ENCODE assay signal across 1 cellular context in the genomic region with DNA sequence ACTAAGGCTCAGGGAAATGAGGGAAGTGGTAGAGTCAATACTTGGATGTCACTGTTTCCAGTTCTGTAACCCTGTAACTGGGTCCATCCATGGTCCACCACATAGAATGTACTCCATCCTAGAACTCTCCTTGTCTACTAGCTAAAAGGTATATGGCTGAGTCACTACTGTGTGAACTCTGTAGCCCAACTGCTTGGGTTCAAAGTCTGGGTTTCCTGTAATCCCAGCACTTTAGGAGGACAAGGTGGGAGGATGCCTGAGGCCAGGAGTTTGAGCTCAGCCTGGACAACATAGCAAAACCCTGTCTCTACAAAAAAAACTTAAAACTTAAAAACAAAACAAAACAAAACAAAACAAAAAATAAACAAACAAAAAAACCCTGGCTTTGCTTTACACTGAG.
A peak's percentile ranks its signal among the peaks of the same experiment; 100 is the strongest.
TF ChIP-seq lines count a peak whose summit lies in the region.

No MANE protein-coding gene starts in this region.

TF ChIP-seq in HepG2, 621 proteins besides CTCF, POLR2A, EP300 and RAD21 (continued from another document and continues in another):
- TF ChIP-seq, protein P1, sequence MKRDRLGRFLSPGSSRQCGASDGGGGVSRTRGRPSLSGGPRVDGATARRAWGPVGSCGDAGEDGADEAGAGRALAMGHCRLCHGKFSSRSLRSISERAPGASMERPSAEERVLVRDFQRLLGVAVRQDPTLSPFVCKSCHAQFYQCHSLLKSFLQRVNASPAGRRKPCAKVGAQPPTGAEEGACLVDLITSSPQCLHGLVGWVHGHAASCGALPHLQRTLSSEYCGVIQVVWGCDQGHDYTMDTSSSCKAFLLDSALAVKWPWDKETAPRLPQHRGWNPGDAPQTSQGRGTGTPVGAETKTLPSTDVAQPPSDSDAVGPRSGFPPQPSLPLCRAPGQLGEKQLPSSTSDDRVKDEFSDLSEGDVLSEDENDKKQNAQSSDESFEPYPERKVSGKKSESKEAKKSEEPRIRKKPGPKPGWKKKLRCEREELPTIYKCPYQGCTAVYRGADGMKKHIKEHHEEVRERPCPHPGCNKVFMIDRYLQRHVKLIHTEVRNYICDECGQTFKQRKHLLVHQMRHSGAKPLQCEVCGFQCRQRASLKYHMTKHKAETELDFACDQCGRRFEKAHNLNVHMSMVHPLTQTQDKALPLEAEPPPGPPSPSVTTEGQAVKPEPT (CRISPR knock-in tag; IDR thresholded peaks at IDR 0.05; ENCODE audit: low read depth), result no peak
- TF ChIP-seq ZSCAN21 (CRISPR knock-in tag; IDR thresholded peaks at IDR 0.05; ENCODE audit: borderline replicate concordance), result no peak
- TF ChIP-seq ZC3H13 (CRISPR knock-in tag; IDR thresholded peaks at IDR 0.05), result no peak
- no peak for TF ChIP-seq ZSCAN9 (CRISPR knock-in tag; IDR thresholded peaks at IDR 0.05; ENCODE audit: borderline replicate concordance)
- no peak for TF ChIP-seq ETV6 (CRISPR knock-in tag; conservative IDR thresholded peaks at IDR 0.05)
- TF ChIP-seq, protein P2, sequence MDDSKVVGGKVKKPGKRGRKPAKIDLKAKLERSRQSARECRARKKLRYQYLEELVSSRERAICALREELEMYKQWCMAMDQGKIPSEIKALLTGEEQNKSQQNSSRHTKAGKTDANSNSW (CRISPR knock-in tag; IDR thresholded peaks at IDR 0.05; ENCODE audit: borderline replicate concordance), result no peak
- TF ChIP-seq IRF2 (CRISPR knock-in tag; IDR thresholded peaks at IDR 0.05), result 0 out of 2 replicates have a peak, but pooled peaks have one; percentile 43
- TF ChIP-seq MXD3 (CRISPR knock-in tag; IDR thresholded peaks at IDR 0.05), result no peak
- peak; percentile 58; the same call in 1 of the 2 replicates for TF ChIP-seq NFE2 (CRISPR knock-in tag; IDR thresholded peaks at IDR 0.05)
- TF ChIP-seq SKIL (CRISPR knock-in tag; IDR thresholded peaks at IDR 0.05; ENCODE audit: borderline replicate concordance), result no peak
- TF ChIP-seq ZNF770 (CRISPR knock-in tag; IDR thresholded peaks at IDR 0.05), result peak; percentile 94
- no peak for TF ChIP-seq CAMTA2 (CRISPR knock-in tag; IDR thresholded peaks at IDR 0.05; ENCODE audit: borderline replicate concordance)
- TF ChIP-seq SNAPC5 (CRISPR knock-in tag; IDR thresholded peaks at IDR 0.05; ENCODE audit: borderline replicate concordance), result no peak
- no peak for TF ChIP-seq AHR (CRISPR knock-in tag; IDR thresholded peaks at IDR 0.05)
- TF ChIP-seq HDAC2 (CRISPR knock-in tag; IDR thresholded peaks at IDR 0.05), result peak; percentile 47; the same call in 1 of the 2 replicates
- TF ChIP-seq ZMYM2 (CRISPR knock-in tag; IDR thresholded peaks at IDR 0.05), result peak; percentile 81
- TF ChIP-seq CREB1 (IDR thresholded peaks at IDR 0.05), result no peak
- no peak for TF ChIP-seq CREB1 (CRISPR knock-in tag; IDR thresholded peaks at IDR 0.05)
- no peak for TF ChIP-seq HNRNPL (IDR thresholded peaks at IDR 0.05; ENCODE audit: low read depth, low read length)
- TF ChIP-seq, protein P3, sequence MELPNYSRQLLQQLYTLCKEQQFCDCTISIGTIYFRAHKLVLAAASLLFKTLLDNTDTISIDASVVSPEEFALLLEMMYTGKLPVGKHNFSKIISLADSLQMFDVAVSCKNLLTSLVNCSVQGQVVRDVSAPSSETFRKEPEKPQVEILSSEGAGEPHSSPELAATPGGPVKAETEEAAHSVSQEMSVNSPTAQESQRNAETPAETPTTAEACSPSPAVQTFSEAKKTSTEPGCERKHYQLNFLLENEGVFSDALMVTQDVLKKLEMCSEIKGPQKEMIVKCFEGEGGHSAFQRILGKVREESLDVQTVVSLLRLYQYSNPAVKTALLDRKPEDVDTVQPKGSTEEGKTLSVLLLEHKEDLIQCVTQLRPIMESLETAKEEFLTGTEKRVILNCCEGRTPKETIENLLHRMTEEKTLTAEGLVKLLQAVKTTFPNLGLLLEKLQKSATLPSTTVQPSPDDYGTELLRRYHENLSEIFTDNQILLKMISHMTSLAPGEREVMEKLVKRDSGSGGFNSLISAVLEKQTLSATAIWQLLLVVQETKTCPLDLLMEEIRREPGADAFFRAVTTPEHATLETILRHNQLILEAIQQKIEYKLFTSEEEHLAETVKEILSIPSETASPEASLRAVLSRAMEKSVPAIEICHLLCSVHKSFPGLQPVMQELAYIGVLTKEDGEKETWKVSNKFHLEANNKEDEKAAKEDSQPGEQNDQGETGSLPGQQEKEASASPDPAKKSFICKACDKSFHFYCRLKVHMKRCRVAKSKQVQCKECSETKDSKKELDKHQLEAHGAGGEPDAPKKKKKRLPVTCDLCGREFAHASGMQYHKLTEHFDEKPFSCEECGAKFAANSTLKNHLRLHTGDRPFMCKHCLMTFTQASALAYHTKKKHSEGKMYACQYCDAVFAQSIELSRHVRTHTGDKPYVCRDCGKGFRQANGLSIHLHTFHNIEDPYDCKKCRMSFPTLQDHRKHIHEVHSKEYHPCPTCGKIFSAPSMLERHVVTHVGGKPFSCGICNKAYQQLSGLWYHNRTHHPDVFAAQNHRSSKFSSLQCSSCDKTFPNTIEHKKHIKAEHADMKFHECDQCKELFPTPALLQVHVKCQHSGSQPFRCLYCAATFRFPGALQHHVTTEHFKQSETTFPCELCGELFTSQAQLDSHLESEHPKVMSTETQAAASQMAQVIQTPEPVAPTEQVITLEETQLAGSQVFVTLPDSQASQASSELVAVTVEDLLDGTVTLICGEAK (IDR thresholded peaks at IDR 0.05), result no peak
- TF ChIP-seq, protein P3 (CRISPR knock-in tag; IDR thresholded peaks at IDR 0.05), result no peak
- TF ChIP-seq ZMYM3 (CRISPR knock-in tag; IDR thresholded peaks at IDR 0.05), result peak; percentile 72; the same call in 1 of the 2 replicates
- no peak for TF ChIP-seq SIN3B (IDR thresholded peaks at IDR 0.05; ENCODE audit: low read length)
- TF ChIP-seq MED1 (CRISPR knock-in tag; IDR thresholded peaks at IDR 0.05), result no peak
- TF ChIP-seq HCFC1 (IDR thresholded peaks at IDR 0.05; ENCODE audit: low read depth, low read length), result no peak
- TF ChIP-seq EED (CRISPR knock-in tag; IDR thresholded peaks at IDR 0.05), result no peak
- TF ChIP-seq HNF1A (IDR thresholded peaks at IDR 0.05; ENCODE audit: low read depth), result no peak
- no peak for TF ChIP-seq HNF1A (CRISPR knock-in tag; IDR thresholded peaks at IDR 0.05; ENCODE audit: borderline replicate concordance)
- TF ChIP-seq HNF4A (CRISPR knock-in tag; IDR thresholded peaks at IDR 0.05), result peak; percentile 79
- TF ChIP-seq ZNF10 (CRISPR knock-in tag; IDR thresholded peaks at IDR 0.05; ENCODE audit: borderline replicate concordance, low read depth), result no peak
- TF ChIP-seq HMGXB4 (CRISPR knock-in tag; IDR thresholded peaks at IDR 0.05; ENCODE audit: borderline replicate concordance in 1 of 2, low read depth in 1 of 2), result peak in 1 of 2 experiments; percentile 20; a peak in 1 of 4 replicates
- TF ChIP-seq RCOR2 (CRISPR knock-in tag; IDR thresholded peaks at IDR 0.05), result peak; percentile 72; the same call in 1 of the 2 replicates
- no peak for TF ChIP-seq ZNF549 (CRISPR knock-in tag; IDR thresholded peaks at IDR 0.05)
- no peak for TF ChIP-seq ZNF781 (CRISPR knock-in tag; IDR thresholded peaks at IDR 0.05; ENCODE audit: borderline replicate concordance, not compliant biosample characterization)
- peak; percentile 79 for TF ChIP-seq FOSL2 (CRISPR knock-in tag; IDR thresholded peaks at IDR 0.05)
- TF ChIP-seq NKX3-1 (CRISPR knock-in tag; IDR thresholded peaks at IDR 0.05), result no peak
